ENCODE assay signal across 11 cellular contexts in genomic region chr7:1965579-1966294, GRCh38.
"Had no signal": no experiment of that assay in that cellular context is flagged by ENCODE, and none has a peak within 500 bp of the region (broad histone marks: within the 10 kb centered on the region; RNA-seq: fewer than 3 reads in every experiment).

No MANE protein-coding gene starts in this region.

- H3K4me3 ChIP-seq: dorsolateral prefrontal cortex, testis had no signal

- ATAC-seq: left colon; stimulated activated naive CD8-positive, alpha-beta T cell treated with anti-CD3 and anti-CD28 coated beads, Interleukin-15, amount 100 ng/mL, for 72 hours; T-helper 17 cell had no signal

- H3K36me3 ChIP-seq: neutrophil had no signal

- H3K9me3 ChIP-seq: neutrophil, testis had no signal

- DNase-seq: activated CD4-positive, alpha-beta T cell treated with anti-CD3 and anti-CD28 coated beads, Interleukin-2, amount 50 U/mL, for 1 hour; activated CD4-positive, CD25-positive, alpha-beta regulatory T cell; activated naive CD4-positive, alpha-beta T cell treated with anti-CD3 and anti-CD28 coated beads, Interleukin-2, amount 10 ng/mL, durations not matched to agents 7 days and 5 days; immature natural killer cell; left colon; stimulated activated CD4-positive, alpha-beta T cell treated with anti-CD3 and anti-CD28 coated beads, Interleukin-2, amount 100 ng/mL, for 48 hours; stimulated activated naive CD8-positive, alpha-beta T cell treated with anti-CD3 and anti-CD28 coated beads, Interleukin-15, amount 100 ng/mL, for 72 hours; T-helper 17 cell; testis had no signal

- H3K27ac ChIP-seq: dorsolateral prefrontal cortex, neutrophil, testis had no signal

- H3K27me3 ChIP-seq: dorsolateral prefrontal cortex, neutrophil, testis had no signal
